In genomic region chr4:136811496-136812077, GRCh38 we compare ENCODE assay signal across 20 cellular contexts.
A peak's percentile ranks its signal among the peaks of the same experiment; 100 is the strongest.
DNase-seq lines count a peak whose midpoint lies in the region; ATAC-seq and TF ChIP-seq lines count a peak whose summit lies in the region.
"Had no signal": no experiment of that assay in that cellular context is flagged by ENCODE, and none has a peak within 500 bp of the region (broad histone marks: within the 10 kb centered on the region; RNA-seq: fewer than 3 reads in every experiment).

No MANE protein-coding gene starts in this region.

- ATAC-seq in Right ventricle myocardium inferior (no peak), left cardiac atrium (no peak)
- ATAC-seq in naive thymus-derived CD4-positive, alpha-beta T cell = peak; percentile 14
- peak; percentile 44 for ATAC-seq in stimulated activated memory B cell treated with anti-CD40 and anti-IgM and Interleukin-4, amounts not matched to agents 10 μg/mL and 1 μg/mL and 100 μg/mL, for 72 hours
- ATAC-seq: A549, GM23338, HCT116 had no signal

- no peaks in the 10 kb centered on the region for H3F3A ChIP-seq in SK-N-SH (replicated peaks; ENCODE audit: insufficient read depth)

- H3K27me3 Mint-ChIP-seq in naive thymus-derived CD4-positive, alpha-beta T cell = no peaks in the 10 kb centered on the region
- no peaks in the 10 kb centered on the region for H3K27me3 Mint-ChIP-seq in stimulated activated memory B cell treated with anti-CD40 and anti-IgM and Interleukin-4, amounts not matched to agents 10 μg/mL and 1 μg/mL and 100 μg/mL, for 72 hours
- H3K27me3 Mint-ChIP-seq: CD4-positive, alpha-beta memory T cell had no signal

- POLR2A ChIA-PET in naive thymus-derived CD4-positive, alpha-beta T cell (lab: Charles Lee) = no interaction called here
- POLR2A ChIA-PET in SK-N-SH (lab: Yijun Ruan, JAX) = no interaction called here

- TF ChIP-seq RAD21 in SK-N-SH (IDR thresholded peaks at IDR 0.05; ENCODE audit: low read length) = no peak

- H3K4me1 ChIP-seq in naive thymus-derived CD4-positive, alpha-beta T cell (ENCODE audit: control insufficient read depth in 2 of 2, insufficient read depth in 2 of 2, low read length in 2 of 2) = no peaks in the 10 kb centered on the region
- no peaks in the 10 kb centered on the region for H3K4me1 ChIP-seq in SK-N-SH (ENCODE audit: control insufficient read depth in 1 of 2, insufficient read depth in 2 of 2, low read depth in 1 of 2, low read length in 1 of 2)
- H3K4me1 ChIP-seq: A549, BLaER1 had no signal

- no peaks in the 10 kb centered on the region for H3K27me3 ChIP-seq in naive thymus-derived CD4-positive, alpha-beta T cell (ENCODE audit: control insufficient read depth in 2 of 2, insufficient read depth in 2 of 2, low read length in 2 of 2)
- no peaks in the 10 kb centered on the region for H3K27me3 ChIP-seq in SK-N-SH (ENCODE audit: insufficient read depth)
- H3K27me3 ChIP-seq: BLaER1 had no signal

- H3K27ac ChIP-seq in naive thymus-derived CD4-positive, alpha-beta T cell (ENCODE audit: low read depth, low read length) = no peak overlapping the region
- H3K27ac ChIP-seq in SK-N-SH (ENCODE audit: low read depth in 2 of 2, low read length in 1 of 2) = no peak overlapping the region
- H3K27ac ChIP-seq: 22Rv1, A549, BLaER1, HL-60 had no signal

- WGBS in SK-N-SH (ENCODE audit: low lambda C conversion rate) = 53% methylated on average over 8 of the region's 14 CpGs

- no peak for TF ChIP-seq EP300 in SK-N-SH (IDR thresholded peaks at IDR 0.05; ENCODE audit: borderline replicate concordance in 1 of 2, low read depth in 1 of 2, low read length in 1 of 2)

- no peak overlapping the region for H3K9ac ChIP-seq in SK-N-SH
- H3K9ac ChIP-seq: BLaER1 had no signal

- intact Hi-C loops in Right ventricle myocardium inferior (cut with DNase I) = no loop called here
- intact Hi-C loops in left cardiac atrium (cut with DNase I) = no loop called here
- intact Hi-C loops in naive thymus-derived CD4-positive, alpha-beta T cell (cut with micrococcal nuclease) = no loop called here

- H3K36me3 ChIP-seq in naive thymus-derived CD4-positive, alpha-beta T cell (ENCODE audit: control insufficient read depth in 2 of 3, insufficient read depth in 3 of 3, low read length in 3 of 3) = no peaks in the 10 kb centered on the region
- H3K36me3 ChIP-seq in SK-N-SH (replicated peaks in 1 of 2; ENCODE audit: control insufficient read depth in 1 of 2, insufficient read depth in 2 of 2, low read length in 1 of 2) = no peaks in the 10 kb centered on the region
- H3K36me3 ChIP-seq: BLaER1 had no signal

- no peaks in the 10 kb centered on the region for H3K4me1 Mint-ChIP-seq in naive thymus-derived CD4-positive, alpha-beta T cell
- H3K4me1 Mint-ChIP-seq in stimulated activated memory B cell treated with anti-CD40 and anti-IgM and Interleukin-4, amounts not matched to agents 10 μg/mL and 1 μg/mL and 100 μg/mL, for 72 hours = no peaks in the 10 kb centered on the region
- H3K4me1 Mint-ChIP-seq: CD14-positive monocyte; CD4-positive, alpha-beta memory T cell; GM23338 had no signal

- no peaks in the 10 kb centered on the region for H3K9me2 ChIP-seq in SK-N-SH

- no peak overlapping the region for H3K27ac Mint-ChIP-seq in naive thymus-derived CD4-positive, alpha-beta T cell
- no peak overlapping the region for H3K27ac Mint-ChIP-seq in stimulated activated memory B cell treated with anti-CD40 and anti-IgM and Interleukin-4, amounts not matched to agents 10 μg/mL and 1 μg/mL and 100 μg/mL, for 72 hours
- H3K27ac Mint-ChIP-seq: CD14-positive monocyte; CD4-positive, alpha-beta memory T cell; GM23338; HFFc6 had no signal

- no peak overlapping the region for H2AFZ ChIP-seq in SK-N-SH (ENCODE audit: low read depth)
- H2AFZ ChIP-seq: GM23338 had no signal

- no peaks in the 10 kb centered on the region for H4K20me1 ChIP-seq in SK-N-SH (ENCODE audit: insufficient read depth)
- H4K20me1 ChIP-seq: BLaER1 had no signal

- H3K4me3 Mint-ChIP-seq in naive thymus-derived CD4-positive, alpha-beta T cell = no peak overlapping the region
- H3K4me3 Mint-ChIP-seq in stimulated activated memory B cell treated with anti-CD40 and anti-IgM and Interleukin-4, amounts not matched to agents 10 μg/mL and 1 μg/mL and 100 μg/mL, for 72 hours = no peak overlapping the region
- H3K4me3 Mint-ChIP-seq: CD14-positive monocyte; CD4-positive, alpha-beta memory T cell; GM23338; HFFc6 had no signal

- H3K4me2 ChIP-seq in SK-N-SH = no peak overlapping the region
- H3K4me2 ChIP-seq: A549, BLaER1, GM23338 had no signal

- no peaks in the 10 kb centered on the region for H3K79me2 ChIP-seq in SK-N-SH (ENCODE audit: insufficient read depth)

- DNase-seq in Right ventricle myocardium inferior (ENCODE audit: missing footprints) (peak; percentile 70), left cardiac atrium (no peak), SK-N-SH (no peak), cerebellar cortex (ENCODE audit: low spot score) (no peak), NCI-H1694 treated with DMSO at 0.1 percent for 48 hours (lab: John Stamatoyannopoulos, UW) (no peak)
- DNase-seq in naive thymus-derived CD4-positive, alpha-beta T cell = no peak
- DNase-seq: CD4-positive, alpha-beta memory T cell; DMS153; DMS79; GDM1; H7; HFFc6 had no signal

- H3K9me3 Mint-ChIP-seq in naive thymus-derived CD4-positive, alpha-beta T cell = peaks cover 0 to 10% (median 0%) of the 10 kb centered on the region in 11 donors
- H3K9me3 Mint-ChIP-seq in stimulated activated memory B cell treated with anti-CD40 and anti-IgM and Interleukin-4, amounts not matched to agents 10 μg/mL and 1 μg/mL and 100 μg/mL, for 72 hours = peaks cover 3% of the 10 kb centered on the region

- no peak for TF ChIP-seq CTCF in SK-N-SH (IDR thresholded peaks at IDR 0.05)

- H3K9me3 ChIP-seq in naive thymus-derived CD4-positive, alpha-beta T cell (ENCODE audit: control insufficient read depth in 2 of 3, low read length in 3 of 3) = no peaks in the 10 kb centered on the region
- H3K9me3 ChIP-seq in SK-N-SH = no peaks in the 10 kb centered on the region
- H3K9me3 ChIP-seq: A549 had no signal

- CTCF ChIA-PET in naive thymus-derived CD4-positive, alpha-beta T cell (lab: Charles Lee) = no interaction called here
- CTCF ChIA-PET in SK-N-SH (lab: Yijun Ruan, JAX) = interaction anchor here (1.4 kb wide), 1 partner anchor 14 kb away, joined by 3 read pairs; no protein-coding TSS in a partner anchor

- no peaks in the 10 kb centered on the region for H3K36me3 Mint-ChIP-seq in naive thymus-derived CD4-positive, alpha-beta T cell
- no peaks in the 10 kb centered on the region for H3K36me3 Mint-ChIP-seq in stimulated activated memory B cell treated with anti-CD40 and anti-IgM and Interleukin-4, amounts not matched to agents 10 μg/mL and 1 μg/mL and 100 μg/mL, for 72 hours
- H3K36me3 Mint-ChIP-seq: CD14-positive monocyte; CD4-positive, alpha-beta memory T cell had no signal

- no peak overlapping the region for H3K4me3 ChIP-seq in naive thymus-derived CD4-positive, alpha-beta T cell (ENCODE audit: low read length)
- no peak overlapping the region for H3K4me3 ChIP-seq in SK-N-SH (ENCODE audit: low read depth in 2 of 2, low read length in 1 of 2)
- H3K4me3 ChIP-seq: A549, BLaER1, GM23338 had no signal

TF ChIP-seq in SK-N-SH, 30 proteins besides CTCF, POLR2A, EP300 and RAD21 (continues in another document):
- TF ChIP-seq RFX5 (IDR thresholded peaks at IDR 0.05; ENCODE audit: low read length) = no peak
- TF ChIP-seq REST (IDR thresholded peaks at IDR 0.05; ENCODE audit: low read depth, low read length) = no peak
- no peak for TF ChIP-seq TEAD4 (IDR thresholded peaks at IDR 0.05; ENCODE audit: borderline replicate concordance, insufficient read depth)
- TF ChIP-seq MEF2A (IDR thresholded peaks at IDR 0.05; ENCODE audit: borderline replicate concordance, low read depth) = no peak
- no peak for TF ChIP-seq FOXJ3 (CRISPR knock-in tag; IDR thresholded peaks at IDR 0.05)
- no peak for TF ChIP-seq NFIC (IDR thresholded peaks at IDR 0.05; ENCODE audit: borderline replicate concordance)
- TF ChIP-seq FOSL2 (IDR thresholded peaks at IDR 0.05; ENCODE audit: borderline replicate concordance, low read depth) = no peak
- no peak for TF ChIP-seq EZH2phosphoT487 (IDR thresholded peaks at IDR 0.05; ENCODE audit: borderline replicate concordance, low read depth)
- no peak for TF ChIP-seq GABPA (IDR thresholded peaks at IDR 0.05; ENCODE audit: low read depth)
- TF ChIP-seq SIN3A (IDR thresholded peaks at IDR 0.05; ENCODE audit: borderline replicate concordance, low read depth, low read length) = no peak
- TF ChIP-seq TAF1 (IDR thresholded peaks at IDR 0.05; ENCODE audit: borderline replicate concordance, low read depth, low read length) = no peak
- no peak for TF ChIP-seq NRF1 (IDR thresholded peaks at IDR 0.05; ENCODE audit: low read depth, low read length)
- no peak for TF ChIP-seq CHD2 (IDR thresholded peaks at IDR 0.05; ENCODE audit: low read length, partially characterized antibody)
- no peak for TF ChIP-seq ELF1 (IDR thresholded peaks at IDR 0.05)
- TF ChIP-seq RXRA (IDR thresholded peaks at IDR 0.05; ENCODE audit: borderline replicate concordance, low read depth) = no peak

Comparison
In these comparisons a context has a peak if more than half of its experiments do, and no peak if none do; other contexts are left out.
1. ATAC-seq: peak in naive thymus-derived CD4-positive, alpha-beta T cell (single experiment) and stimulated activated memory B cell treated with anti-CD40 and anti-IgM and Interleukin-4, amounts not matched to agents 10 μg/mL and 1 μg/mL and 100 μg/mL, for 72 hours (single experiment); none in Right ventricle myocardium inferior (single experiment) and left cardiac atrium (0 of 2).